ENCODE assay signal across 18 cellular contexts in the genomic region with DNA sequence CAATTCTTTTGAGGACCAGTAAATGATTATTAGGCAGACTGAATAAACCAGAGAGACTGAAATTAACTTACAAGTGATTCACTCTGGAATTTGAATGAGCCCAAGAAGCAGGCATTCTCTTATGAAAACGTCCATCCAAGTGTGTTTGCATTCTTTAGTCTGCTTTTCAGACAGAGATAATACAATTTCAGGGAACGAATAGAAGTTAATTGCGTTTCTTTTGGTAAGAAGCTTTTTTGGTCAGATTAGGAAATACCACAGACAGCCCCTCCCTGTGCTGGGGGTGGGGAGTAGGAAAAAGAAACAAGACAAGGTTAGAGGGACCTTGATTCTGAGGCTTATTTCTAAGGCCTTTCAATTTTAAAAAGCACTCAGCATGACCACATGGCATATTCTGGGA.
DNase-seq lines count a peak whose midpoint lies in the region; ATAC-seq and TF ChIP-seq lines count a peak whose summit lies in the region.
"Had no signal": no experiment of that assay in that cellular context is flagged by ENCODE, and none has a peak within 500 bp of the region (broad histone marks: within the 10 kb centered on the region; RNA-seq: fewer than 3 reads in every experiment).

No MANE protein-coding gene starts in this region.

- no peak overlapping the region for H2AK5ac ChIP-seq in mesendoderm (ENCODE audit: low read length)

- H3K4me1 ChIP-seq in HUES64 (ENCODE audit: insufficient read depth, low read length) = peaks cover 15% of the 10 kb centered on the region
- no peaks in the 10 kb centered on the region for H3K4me1 ChIP-seq in mesendoderm (ENCODE audit: control insufficient read depth, low read depth, low read length)
- H3K4me1 ChIP-seq in ascending aorta = no peaks in the 10 kb centered on the region
- H3K4me1 ChIP-seq: left lung had no signal

- ATAC-seq in GM18868 (IDR thresholded peaks at IDR 0.05; ENCODE audit: unreplicated experiment) = no peak
- ATAC-seq: esophagus mucosa; HepG2; left lung; naive thymus-derived CD8-positive, alpha-beta T cell; stimulated activated effector memory CD8-positive, alpha-beta T cell treated with anti-CD3 and anti-CD28 coated beads, Interleukin-12 subunit alpha, Interleukin-12 subunit beta, amount 100 ng/mL, for 72 hours had no signal

- H2BK5ac ChIP-seq in mesendoderm (ENCODE audit: low read length) = no peak overlapping the region

- DNase-seq in AG10803 (ENCODE audit: low read depth) (peak; percentile 81), astrocyte of the spinal cord (ENCODE audit: low read depth, low spot score) (peak; percentile 30), mesendoderm (peak; percentile 8), NCI-H2196 treated with DMSO at 0.1 percent for 48 hours (lab: John Stamatoyannopoulos, UW; ENCODE audit: unreplicated experiment) (no peak), ascending aorta (ENCODE audit: low spot score in 2 of 2) (no peak)
- DNase-seq in activated CD8-positive, alpha-beta memory T cell treated with anti-CD3 and anti-CD28 coated beads, Interleukin-2, amount 50 U/mL, for 4 hours = no peak
- DNase-seq: activated CD4-positive, alpha-beta memory T cell treated with anti-CD3 and anti-CD28 coated beads, Interleukin-2, amount 10 ng/mL, durations not matched to agents 7 days and 5 days; amygdala; cortex of kidney; left lung; naive thymus-derived CD8-positive, alpha-beta T cell; NCI-H1048; trophoblast cell had no signal

- no peaks in the 10 kb centered on the region for H3K36me3 ChIP-seq in HUES64 (ENCODE audit: insufficient read depth, low read length)
- no peaks in the 10 kb centered on the region for H3K36me3 ChIP-seq in mesendoderm (ENCODE audit: control insufficient read depth, insufficient read depth, low read length)
- H3K36me3 ChIP-seq in ascending aorta = no peaks in the 10 kb centered on the region
- H3K36me3 ChIP-seq: left lung had no signal

- intact Hi-C loops in ascending aorta (cut with DNase I) = no loop called here

- H3K56ac ChIP-seq in mesendoderm (ENCODE audit: low read length) = no peak overlapping the region

- H3K9ac ChIP-seq in HUES64 (ENCODE audit: low read depth, low read length) (no peak overlapping the region), mesendoderm (ENCODE audit: low read length) (no peak overlapping the region)

- H3K18ac ChIP-seq in mesendoderm (ENCODE audit: low read length) = no peak overlapping the region

- H2BK15ac ChIP-seq in mesendoderm (replicated peaks; ENCODE audit: low read depth) = no peak overlapping the region

- H3K4me3 ChIP-seq in AG10803 (ENCODE audit: low read length) (no peak overlapping the region), HUES64 (ENCODE audit: low read length) (no peak overlapping the region), astrocyte of the spinal cord (ENCODE audit: low read depth, low read length) (no peak overlapping the region), mesendoderm (ENCODE audit: low read length) (no peak overlapping the region), ascending aorta (no peak overlapping the region)
- H3K4me3 ChIP-seq: left lung had no signal

- H3K4me2 ChIP-seq in mesendoderm (ENCODE audit: low read length) = no peak overlapping the region

- no peak for TF ChIP-seq CTCF in AG10803 (conservative IDR thresholded peaks at IDR 0.05; ENCODE audit: low read length)
- no peak for TF ChIP-seq CTCF in astrocyte of the spinal cord (IDR thresholded peaks at IDR 0.05; ENCODE audit: low read depth, low read length)
- no peak for TF ChIP-seq CTCF in ascending aorta (IDR thresholded peaks at IDR 0.05)

- no peaks in the 10 kb centered on the region for H3K79me1 ChIP-seq in mesendoderm (ENCODE audit: low read length)

- in situ Hi-C loops in astrocyte of the spinal cord (cut with HindIII; ENCODE audit: low sequenced_read_pairs) = no loop called here

- no peak overlapping the region for H2BK120ac ChIP-seq in mesendoderm (ENCODE audit: low read depth, low read length)

- H3K4ac ChIP-seq in mesendoderm (ENCODE audit: low read depth, low read length) = no peak overlapping the region

- H3K23ac ChIP-seq in mesendoderm (ENCODE audit: low read length) = no peak overlapping the region

- 47% methylated on average over 3 of the region's 3 CpGs for WGBS in HUES64
- no CpG with 5 or more reads among the region's 3 CpGs for WGBS in mesendoderm (ENCODE audit: extremely low coverage, insufficient coverage, low lambda C conversion rate)

- H3K9me3 ChIP-seq in HUES64 (ENCODE audit: insufficient read depth, low read depth, low read length) = no peaks in the 10 kb centered on the region
- no peaks in the 10 kb centered on the region for H3K9me3 ChIP-seq in ascending aorta
- H3K9me3 ChIP-seq: left lung had no signal

- no peak overlapping the region for H4K5ac ChIP-seq in mesendoderm (ENCODE audit: low read length)

- H4K8ac ChIP-seq in mesendoderm (ENCODE audit: low read depth, low read length) = no peak overlapping the region

- H3K27me3 ChIP-seq in HUES64 (ENCODE audit: insufficient read depth, low read length) (no peaks in the 10 kb centered on the region), mesendoderm (ENCODE audit: insufficient read depth, low read length, poor library complexity) (no peaks in the 10 kb centered on the region), ascending aorta (no peaks in the 10 kb centered on the region)
- H3K27me3 ChIP-seq: left lung had no signal

- peak overlapping the region; percentile 27 for H3K27ac ChIP-seq in HUES64 (ENCODE audit: low read depth, low read length)
- no peak overlapping the region for H3K27ac ChIP-seq in mesendoderm (ENCODE audit: low read depth, low read length)
- H3K27ac ChIP-seq in ascending aorta = no peak overlapping the region
- H3K27ac ChIP-seq: left lung had no signal

- H3K79me2 ChIP-seq in mesendoderm (ENCODE audit: control insufficient read depth, insufficient read depth, low read length) = no peaks in the 10 kb centered on the region

Comparison
In these comparisons a context has a peak if more than half of its experiments do, and no peak if none do; other contexts are left out.
1. DNase-seq: peak in AG10803 (single experiment), astrocyte of the spinal cord (single experiment) and mesendoderm (single experiment); none in NCI-H2196 treated with DMSO at 0.1 percent for 48 hours (single experiment), activated CD8-positive, alpha-beta memory T cell treated with anti-CD3 and anti-CD28 coated beads, Interleukin-2, amount 50 U/mL, for 4 hours (single experiment) and ascending aorta (0 of 2).